35 cellular contexts compared by ENCODE assay signal in the genomic region with DNA sequence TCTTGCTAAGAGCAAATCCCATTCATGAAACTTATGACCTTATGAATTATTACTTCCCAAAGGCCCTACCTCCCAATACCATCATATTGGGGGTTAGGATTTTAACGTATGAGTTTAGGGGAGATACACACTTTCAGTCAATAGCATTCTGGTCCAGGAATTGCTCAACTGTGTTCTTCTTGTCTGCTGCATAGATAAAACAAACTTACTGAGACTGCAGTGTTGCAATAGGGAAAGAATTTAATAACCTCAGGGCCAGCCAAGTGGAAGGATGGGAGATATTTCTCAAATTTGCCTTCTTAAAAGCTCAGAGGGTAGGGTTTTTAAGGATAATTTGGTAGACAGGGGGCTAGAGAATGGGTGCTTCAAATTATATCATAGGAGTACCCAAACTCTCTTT.
DNase-seq lines count a peak whose midpoint lies in the region; ATAC-seq and TF ChIP-seq lines count a peak whose summit lies in the region.
"Had no signal": no experiment of that assay in that cellular context is flagged by ENCODE, and none has a peak within 500 bp of the region (broad histone marks: within the 10 kb centered on the region; RNA-seq: fewer than 3 reads in every experiment).

No MANE protein-coding gene starts in this region.

- TF ChIP-seq POLR2A in heart left ventricle (IDR thresholded peaks at IDR 0.05) = no peak

- CTCF ChIA-PET in CD8-positive, alpha-beta T cell (lab: Charles Lee) = no interaction called here

- intact Hi-C loops in left cardiac atrium (cut with DNase I) = no loop called here
- intact Hi-C loops in heart left ventricle (cut with DNase I) = no loop called here
- intact Hi-C loops in CD8-positive, alpha-beta T cell (cut with DNase I, micrococcal nuclease) = no loop called here

- DNase-seq in left cardiac atrium = no peak
- DNase-seq in heart left ventricle = no peak
- peak; percentile 85 for DNase-seq in amniotic epithelial cell (ENCODE audit: low read depth)
- peak; percentile 21 for DNase-seq in fibroblast of the conjunctiva (ENCODE audit: low read depth)
- DNase-seq in CD8-positive, alpha-beta T cell = no peak
- DNase-seq in glutamatergic neuron = no peak
- no peak for DNase-seq in DMS79 treated with DMSO at 0.1 percent for 48 hours (lab: John Stamatoyannopoulos, UW)
- DNase-seq in HPDE6-E6E7 (ENCODE audit: extremely low spot score) = no peak
- DNase-seq: activated CD4-positive, alpha-beta T cell treated with anti-CD3 and anti-CD28 coated beads, Interleukin-2, amount 50 U/mL, for 4 hours; activated CD8-positive, alpha-beta memory T cell treated with anti-CD3 and anti-CD28 coated beads, Interleukin-2, amount 10 ng/mL, durations not matched to agents 7 days and 5 days; activated gamma-delta T cell; activated naive CD8-positive, alpha-beta T cell treated with anti-CD3 and anti-CD28 coated beads for 36 hours; activated T-cell treated with anti-CD3 and anti-CD28 coated beads, Interleukin-2, amount 50 U/mL, for 4 hours; BE2C; central memory CD4-positive, alpha-beta T cell; head of caudate nucleus; KBM-7; lower lobe of right lung; MG63; naive thymus-derived CD8-positive, alpha-beta T cell; NCI-H1105; NCI-H1930; NCI-H524 treated with DMSO at 0.1 percent for 48 hours; NK-92 treated with Interleukin-12 subunit alpha and Interleukin-12 subunit beta, amount 100 ng/mL, for 24 hours; nucleus accumbens; stimulated activated CD4-positive, alpha-beta T cell treated with anti-CD3 and anti-CD28 coated beads, Interleukin-15, amount 100 ng/mL, for 24 hours; stimulated activated naive B cell treated with anti-CD40 and anti-IgM and Interleukin-4, amounts not matched to agents 10 μg/mL and 1 μg/mL and 100 μg/mL, for 72 hours; T-helper 17 cell; upper lobe of left lung had no signal

- H3K4me1 ChIP-seq in heart left ventricle = peaks cover 0 to 4% (median 0%) of the 10 kb centered on the region in 12 donors
- H3K4me1 ChIP-seq in CD8-positive, alpha-beta T cell (ENCODE audit: insufficient read depth, low read length) = no peaks in the 10 kb centered on the region
- H3K4me1 ChIP-seq: BE2C, lower lobe of right lung, sigmoid colon, suprapubic skin, upper lobe of left lung had no signal

- ATAC-seq in left cardiac atrium = peak; percentile 53 to 55
- ATAC-seq in heart left ventricle = no peak
- ATAC-seq in CD8-positive, alpha-beta T cell = no peak
- ATAC-seq: activated CD4-positive, CD25-positive, alpha-beta regulatory T cell treated with anti-CD3 and anti-CD28 coated beads, Interleukin-2, amount 50 U/mL, for 24 hours; activated CD8-positive, alpha-beta memory T cell treated with anti-CD3 and anti-CD28 coated beads, Interleukin-2, amount 10 ng/mL, durations not matched to agents 7 days and 5 days; activated T-cell treated with anti-CD3 and anti-CD28 coated beads, Interleukin-2, amount 50 U/mL, for 4 hours; naive thymus-derived CD8-positive, alpha-beta T cell; stimulated activated naive B cell treated with anti-CD40 and anti-IgM and Interleukin-4, amounts not matched to agents 10 μg/mL and 1 μg/mL and 100 μg/mL, for 72 hours; T-helper 17 cell had no signal

- POLR2A ChIA-PET in CD8-positive, alpha-beta T cell (lab: Charles Lee) = no interaction called here

- H3K36me3 Mint-ChIP-seq in CD8-positive, alpha-beta T cell = no peaks in the 10 kb centered on the region
- no peaks in the 10 kb centered on the region for H3K36me3 Mint-ChIP-seq in glutamatergic neuron (ENCODE audit: unreplicated experiment)
- H3K36me3 Mint-ChIP-seq: activated CD8-positive, alpha-beta memory T cell treated with anti-CD3 and anti-CD28 coated beads, Interleukin-2, amount 10 ng/mL, durations not matched to agents 7 days and 5 days; activated naive CD8-positive, alpha-beta T cell treated with anti-CD3 and anti-CD28 coated beads for 36 hours; naive thymus-derived CD8-positive, alpha-beta T cell; stimulated activated naive B cell treated with anti-CD40 and anti-IgM and Interleukin-4, amounts not matched to agents 10 μg/mL and 1 μg/mL and 100 μg/mL, for 72 hours had no signal

- H3K36me3 ChIP-seq in heart left ventricle = no peaks in the 10 kb centered on the region
- H3K36me3 ChIP-seq in CD8-positive, alpha-beta T cell (ENCODE audit: insufficient read depth, low read length) = no peaks in the 10 kb centered on the region
- H3K36me3 ChIP-seq: BE2C, HAP-1, lower lobe of right lung, MG63, sigmoid colon, suprapubic skin, upper lobe of left lung had no signal

- 50 to 78% (median 58%) methylated on average over 1 of the region's 1 CpG for WGBS in heart left ventricle, 4 donors

- H3K27ac ChIP-seq in heart left ventricle = no peak overlapping the region
- H3K27ac ChIP-seq in CD8-positive, alpha-beta T cell (ENCODE audit: low read depth, low read length) = no peak overlapping the region
- H3K27ac ChIP-seq: lower lobe of right lung, sigmoid colon, SK-N-MC, suprapubic skin, upper lobe of left lung had no signal

- H3K4me3 Mint-ChIP-seq in CD8-positive, alpha-beta T cell = no peak overlapping the region
- no peak overlapping the region for H3K4me3 Mint-ChIP-seq in glutamatergic neuron (ENCODE audit: unreplicated experiment)
- H3K4me3 Mint-ChIP-seq: activated CD8-positive, alpha-beta memory T cell treated with anti-CD3 and anti-CD28 coated beads, Interleukin-2, amount 10 ng/mL, durations not matched to agents 7 days and 5 days; activated naive CD8-positive, alpha-beta T cell treated with anti-CD3 and anti-CD28 coated beads for 36 hours; activated T-cell treated with anti-CD3 and anti-CD28 coated beads, Interleukin-2, amount 50 U/mL, for 4 hours; naive thymus-derived CD8-positive, alpha-beta T cell; stimulated activated naive B cell treated with anti-CD40 and anti-IgM and Interleukin-4, amounts not matched to agents 10 μg/mL and 1 μg/mL and 100 μg/mL, for 72 hours; T-helper 17 cell had no signal

- no peaks in the 10 kb centered on the region for H3K9me3 ChIP-seq in heart left ventricle
- no peaks in the 10 kb centered on the region for H3K9me3 ChIP-seq in CD8-positive, alpha-beta T cell (ENCODE audit: low read length)
- H3K9me3 ChIP-seq: BE2C, HAP-1, lower lobe of right lung, MG63, sigmoid colon, suprapubic skin, upper lobe of left lung had no signal

- no peak overlapping the region for H3K27ac Mint-ChIP-seq in CD8-positive, alpha-beta T cell
- no peak overlapping the region for H3K27ac Mint-ChIP-seq in glutamatergic neuron (ENCODE audit: unreplicated experiment)
- H3K27ac Mint-ChIP-seq: activated CD8-positive, alpha-beta memory T cell treated with anti-CD3 and anti-CD28 coated beads, Interleukin-2, amount 10 ng/mL, durations not matched to agents 7 days and 5 days; activated naive CD8-positive, alpha-beta T cell treated with anti-CD3 and anti-CD28 coated beads for 36 hours; naive thymus-derived CD8-positive, alpha-beta T cell; progenitor cell of endocrine pancreas; stimulated activated naive B cell treated with anti-CD40 and anti-IgM and Interleukin-4, amounts not matched to agents 10 μg/mL and 1 μg/mL and 100 μg/mL, for 72 hours; T-helper 17 cell had no signal

- H3K9me3 Mint-ChIP-seq in CD8-positive, alpha-beta T cell = peaks cover 6% of the 10 kb centered on the region
- no peaks in the 10 kb centered on the region for H3K9me3 Mint-ChIP-seq in glutamatergic neuron (ENCODE audit: unreplicated experiment)

- no peak for TF ChIP-seq CTCF in heart left ventricle (IDR thresholded peaks at IDR 0.05)
- TF ChIP-seq CTCF in CD8-positive, alpha-beta T cell (IDR thresholded peaks at IDR 0.05) = no peak
- no peak for TF ChIP-seq CTCF in glutamatergic neuron (IDR thresholded peaks at IDR 0.05; ENCODE audit: partially characterized antibody, unreplicated experiment)

- H3K4me3 ChIP-seq in heart left ventricle = no peak overlapping the region
- no peak overlapping the region for H3K4me3 ChIP-seq in CD8-positive, alpha-beta T cell (ENCODE audit: low read depth, low read length)
- H3K4me3 ChIP-seq: HAP-1, lower lobe of right lung, MG63, sigmoid colon, SK-N-MC, suprapubic skin, upper lobe of left lung had no signal

- H3K27me3 Mint-ChIP-seq in CD8-positive, alpha-beta T cell (ENCODE audit: low read depth) = no peaks in the 10 kb centered on the region
- no peaks in the 10 kb centered on the region for H3K27me3 Mint-ChIP-seq in glutamatergic neuron (ENCODE audit: unreplicated experiment)
- H3K27me3 Mint-ChIP-seq: activated CD8-positive, alpha-beta memory T cell treated with anti-CD3 and anti-CD28 coated beads, Interleukin-2, amount 10 ng/mL, durations not matched to agents 7 days and 5 days; activated naive CD8-positive, alpha-beta T cell treated with anti-CD3 and anti-CD28 coated beads for 36 hours; naive thymus-derived CD8-positive, alpha-beta T cell; progenitor cell of endocrine pancreas; stimulated activated naive B cell treated with anti-CD40 and anti-IgM and Interleukin-4, amounts not matched to agents 10 μg/mL and 1 μg/mL and 100 μg/mL, for 72 hours; T-helper 17 cell had no signal

- H3K27me3 ChIP-seq in heart left ventricle = no peaks in the 10 kb centered on the region
- no peaks in the 10 kb centered on the region for H3K27me3 ChIP-seq in CD8-positive, alpha-beta T cell (ENCODE audit: insufficient read depth, low read length)
- H3K27me3 ChIP-seq: BE2C, MG63, sigmoid colon, suprapubic skin, upper lobe of left lung had no signal

- no peaks in the 10 kb centered on the region for H3K4me1 Mint-ChIP-seq in CD8-positive, alpha-beta T cell (ENCODE audit: low read depth)
- peaks cover 2% of the 10 kb centered on the region for H3K4me1 Mint-ChIP-seq in glutamatergic neuron (ENCODE audit: low read depth, unreplicated experiment)
- H3K4me1 Mint-ChIP-seq: activated CD8-positive, alpha-beta memory T cell treated with anti-CD3 and anti-CD28 coated beads, Interleukin-2, amount 10 ng/mL, durations not matched to agents 7 days and 5 days; activated naive CD8-positive, alpha-beta T cell treated with anti-CD3 and anti-CD28 coated beads for 36 hours; naive thymus-derived CD8-positive, alpha-beta T cell; stimulated activated naive B cell treated with anti-CD40 and anti-IgM and Interleukin-4, amounts not matched to agents 10 μg/mL and 1 μg/mL and 100 μg/mL, for 72 hours; T-helper 17 cell had no signal

Comparison
In these comparisons a context has a peak if more than half of its experiments do, and no peak if none do; other contexts are left out.
1. ATAC-seq: peak in left cardiac atrium (2 of 2); none in heart left ventricle (0 of 4) and CD8-positive, alpha-beta T cell (single experiment).
2. DNase-seq: peak in amniotic epithelial cell (single experiment) and fibroblast of the conjunctiva (single experiment); none in left cardiac atrium (single experiment), heart left ventricle (0 of 5), CD8-positive, alpha-beta T cell (0 of 7), glutamatergic neuron (single experiment), DMS79 treated with DMSO at 0.1 percent for 48 hours (single experiment) and HPDE6-E6E7 (single experiment).